ENCODE assay signal across 8 cellular contexts in the genomic region with DNA sequence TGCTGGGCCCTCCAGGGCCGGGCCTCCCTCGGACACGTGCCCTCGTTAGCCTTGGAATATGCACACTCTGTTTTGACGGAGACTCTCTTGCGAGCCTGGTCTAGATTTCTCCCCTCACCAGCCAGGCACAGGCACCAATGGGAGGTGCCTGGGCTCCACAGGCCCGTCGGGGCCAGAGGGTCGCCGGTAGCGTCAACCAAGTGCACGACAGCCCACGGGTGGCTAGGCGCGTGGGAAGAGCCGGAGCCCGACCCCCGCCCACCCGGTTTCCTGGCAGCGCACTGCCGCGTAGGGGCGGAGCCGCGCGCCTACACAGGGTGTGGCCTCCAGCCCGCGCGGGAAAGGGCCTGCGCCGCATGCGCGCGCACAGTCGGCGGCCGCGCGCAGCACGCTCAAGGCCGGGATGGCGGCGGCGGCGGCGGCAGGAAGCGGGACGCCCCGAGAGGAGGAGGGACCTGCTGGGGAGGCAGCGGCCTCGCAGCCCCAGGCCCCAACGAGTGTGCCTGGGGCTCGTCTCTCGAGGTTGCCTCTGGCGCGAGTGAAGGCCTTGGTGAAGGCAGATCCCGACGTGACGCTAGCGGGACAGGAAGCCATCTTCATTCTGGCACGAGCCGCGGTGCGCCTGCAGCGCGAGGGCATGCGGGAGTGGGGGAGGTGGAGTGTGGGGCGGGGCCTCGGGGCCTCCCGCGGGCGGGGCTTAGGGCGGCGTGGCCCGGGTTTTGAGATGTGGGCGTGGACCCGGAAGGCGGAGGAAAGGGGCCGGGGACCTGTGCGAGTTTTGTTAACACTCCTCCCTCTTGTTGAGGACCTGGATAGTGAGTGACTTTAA. TPM values are rescaled to one million over a fixed set of nuclear protein-coding genes. Genes with fewer than 3 reads are reported as not detected.
DNase-seq lines count a peak whose midpoint lies in the region; ATAC-seq and TF ChIP-seq lines count a peak whose summit lies in the region.

Gene POLE4, plus strand, starts transcription at position 367 of the 829 bp plus-strand sequence. Its CDS starts 37 bp downstream, at position 404.

- TF ChIP-seq CTCF in lung (IDR thresholded peaks at IDR 0.05; ENCODE audit: control extremely low read depth, extremely low read depth): no peak

- ATAC-seq in GM19467 (IDR thresholded peaks at IDR 0.05; ENCODE audit: unreplicated experiment) (peak; percentile 90), lung (ENCODE audit: insufficient read depth, low FRiP score) (peak; percentile 98)

- no peaks in the 10 kb centered on the region for H3K27me3 Mint-ChIP-seq in CD8-positive, alpha-beta memory T cell

- peak within 1 kb of the TSS; percentile 72 for H3K27ac ChIP-seq in CD8-positive, alpha-beta memory T cell (ENCODE audit: low read depth, low read length)
- peak within 1 kb of the TSS; percentile 93 to 100 for H3K27ac ChIP-seq in lung (ENCODE audit: low read depth in 1 of 2, low read length in 1 of 2)

- H3K4me3 ChIP-seq in CD8-positive, alpha-beta memory T cell (ENCODE audit: low read length): peak within 1 kb of the TSS; percentile 46
- peak within 1 kb of the TSS; percentile 85 for H3K4me3 ChIP-seq in lung

- H3K36me3 Mint-ChIP-seq in CD8-positive, alpha-beta memory T cell: peaks cover 12 to 37% (median 16%) of the 10 kb centered on the region in 3 donors

- POLR2A ChIA-PET in CD8-positive, alpha-beta memory T cell (lab: Charles Lee): interaction anchor here (0.6 kb wide), 1 partner anchor 1724 kb away, joined by 3 read pairs; the partner anchor contains the start of gene CCT7

- peaks cover 17% of the 10 kb centered on the region for H3K4me1 ChIP-seq in CD8-positive, alpha-beta memory T cell (ENCODE audit: insufficient read depth, low read length)
- H3K4me1 ChIP-seq in lung (ENCODE audit: control insufficient read depth in 2 of 2, insufficient read depth in 2 of 2, low read length in 2 of 2): peaks cover 6 to 8% of the 10 kb centered on the region in 2 donors

- H3K27ac Mint-ChIP-seq in CD8-positive, alpha-beta memory T cell: peak within 1 kb of the TSS; percentile 86 to 97 (median 92)

- no peaks in the 10 kb centered on the region for H3K27me3 ChIP-seq in CD8-positive, alpha-beta memory T cell (ENCODE audit: insufficient read depth, low read length, poor library complexity, severe bottlenecking)
- H3K27me3 ChIP-seq in lung (ENCODE audit: control insufficient read depth, insufficient read depth): no peaks in the 10 kb centered on the region

- H3K4me3 Mint-ChIP-seq in CD8-positive, alpha-beta memory T cell: peak within 1 kb of the TSS; percentile 81 to 93 (median 86)

- 1% methylated on average over 78 to 80 of the region's 80 CpGs for WGBS in lung, 2 donors

- no peaks in the 10 kb centered on the region for H3K36me3 ChIP-seq in CD8-positive, alpha-beta memory T cell (ENCODE audit: insufficient read depth, low read length)
- peaks cover 0 to 1% of the 10 kb centered on the region in 2 donors for H3K36me3 ChIP-seq in lung (ENCODE audit: control insufficient read depth in 2 of 2, insufficient read depth in 2 of 2, low read length in 2 of 2)

- CTCF ChIA-PET in CD8-positive, alpha-beta memory T cell (lab: Charles Lee): no interaction called here

- peak; percentile 87 to 95 (median 92) for DNase-seq in CD8-positive, alpha-beta memory T cell
- DNase-seq in HPDE6-E6E7 (ENCODE audit: extremely low spot score) (peak; percentile 88), NK-92 (lab: John Stamatoyannopoulos, UW; ENCODE audit: unreplicated experiment) (peak; percentile 58), lung (ENCODE audit: low spot score) (peak; percentile 94)
- DNase-seq in activated CD8-positive, alpha-beta memory T cell treated with anti-CD3 and anti-CD28 coated beads for 1 hour (ENCODE audit: extremely low read depth in 1 of 2, low read depth in 1 of 2): peak; percentile 68 to 91
- DNase-seq in effector CD4-positive, alpha-beta T cell: peak; percentile 85
- peak; percentile 86 to 94 (median 90) for DNase-seq in stimulated activated CD4-positive, alpha-beta T cell treated with anti-CD3 and anti-CD28 coated beads, TNF-alpha, amount 100 ng/mL, for 24 hours (ENCODE audit: low read depth in 3 of 3)

- H3K4me1 Mint-ChIP-seq in CD8-positive, alpha-beta memory T cell: peaks cover 43 to 65% (median 55%) of the 10 kb centered on the region in 3 donors

- H3K9me3 ChIP-seq in CD8-positive, alpha-beta memory T cell (ENCODE audit: low read length): no peaks in the 10 kb centered on the region
- no peaks in the 10 kb centered on the region for H3K9me3 ChIP-seq in lung (ENCODE audit: control insufficient read depth in 2 of 2, insufficient read depth in 1 of 2, low read length in 1 of 2)

- H3K9me3 Mint-ChIP-seq in CD8-positive, alpha-beta memory T cell: no peaks in the 10 kb centered on the region

RNA-seq across cellular contexts. Expression of gene POLE4, which starts in this region (rescaled TPM):
- total RNA-seq in CD8-positive, alpha-beta memory T cell: 10 to 100 TPM; 67.8 to 68.6 TPM
- polyA plus RNA-seq in CD8-positive, alpha-beta memory T cell: 131 TPM
- total RNA-seq in lung: 10 to 100 TPM; 18.7 to 62.6 TPM
- 10 to 100 TPM; 52.7 to 87.9 TPM for polyA plus RNA-seq in lung

Comparison
In these comparisons a context has a peak if more than half of its experiments do, and no peak if none do; other contexts are left out.
1. Peak in every context shown above with its lines: DNase-seq, ATAC-seq, H3K4me3 ChIP-seq and H3K27ac ChIP-seq.